ENCODE assay signal across 8 cellular contexts in genomic region chr1:12031039-12031980, GRCh38. TPM values are rescaled to one million over a fixed set of nuclear protein-coding genes. Genes with fewer than 3 reads are reported as not detected.
DNase-seq lines count a peak whose midpoint lies in the region; ATAC-seq, FAIRE-seq and TF ChIP-seq lines count a peak whose summit lies in the region.

No MANE protein-coding gene starts in this region.

- no TSS peak for BruUV-seq in Calu3 (replicated peaks; lab: Mats Ljungman, UMichigan)

- H3K9me3 Mint-ChIP-seq in Calu3 (ENCODE audit: low read depth, unreplicated experiment), result no peaks in the 10 kb centered on the region
- H3K9me3 Mint-ChIP-seq in activated naive CD4-positive, alpha-beta T cell treated with anti-CD3 and anti-CD28 coated beads, Interleukin-2, amount 10 ng/mL, durations not matched to agents 7 days and 5 days, result no peaks in the 10 kb centered on the region
- no peaks in the 10 kb centered on the region for H3K9me3 Mint-ChIP-seq in immature natural killer cell
- no peaks in the 10 kb centered on the region for H3K9me3 Mint-ChIP-seq in stimulated activated memory B cell treated with anti-CD40 and anti-IgM and Interleukin-4, amounts not matched to agents 10 μg/mL and 1 μg/mL and 100 μg/mL, for 72 hours

- H3K4me3 Mint-ChIP-seq in Calu3 (ENCODE audit: low read depth, unreplicated experiment) (no peak overlapping the region), immature natural killer cell (no peak overlapping the region)
- H3K4me3 Mint-ChIP-seq in activated naive CD4-positive, alpha-beta T cell treated with anti-CD3 and anti-CD28 coated beads, Interleukin-2, amount 10 ng/mL, durations not matched to agents 7 days and 5 days, result no peak overlapping the region
- H3K4me3 Mint-ChIP-seq in stimulated activated memory B cell treated with anti-CD40 and anti-IgM and Interleukin-4, amounts not matched to agents 10 μg/mL and 1 μg/mL and 100 μg/mL, for 72 hours, result no peak overlapping the region

- peaks cover 7% of the 10 kb centered on the region for H3K36me3 Mint-ChIP-seq in Calu3 (ENCODE audit: insufficient read depth, unreplicated experiment)
- H3K36me3 Mint-ChIP-seq in activated naive CD4-positive, alpha-beta T cell treated with anti-CD3 and anti-CD28 coated beads, Interleukin-2, amount 10 ng/mL, durations not matched to agents 7 days and 5 days, result peaks cover 17% of the 10 kb centered on the region
- H3K36me3 Mint-ChIP-seq in immature natural killer cell, result peaks cover 10 to 22% (median 21%) of the 10 kb centered on the region in 3 donors
- H3K36me3 Mint-ChIP-seq in stimulated activated memory B cell treated with anti-CD40 and anti-IgM and Interleukin-4, amounts not matched to agents 10 μg/mL and 1 μg/mL and 100 μg/mL, for 72 hours, result peaks cover 53% of the 10 kb centered on the region

- H3K27ac Mint-ChIP-seq in Calu3 (ENCODE audit: unreplicated experiment), result no peak overlapping the region
- H3K27ac Mint-ChIP-seq in activated naive CD4-positive, alpha-beta T cell treated with anti-CD3 and anti-CD28 coated beads, Interleukin-2, amount 10 ng/mL, durations not matched to agents 7 days and 5 days, result no peak overlapping the region
- no peak overlapping the region for H3K27ac Mint-ChIP-seq in immature natural killer cell
- no peak overlapping the region for H3K27ac Mint-ChIP-seq in stimulated activated memory B cell treated with anti-CD40 and anti-IgM and Interleukin-4, amounts not matched to agents 10 μg/mL and 1 μg/mL and 100 μg/mL, for 72 hours

- peak; percentile 66 for ATAC-seq in stimulated activated memory B cell treated with anti-CD40 and anti-IgM and Interleukin-4, amounts not matched to agents 10 μg/mL and 1 μg/mL and 100 μg/mL, for 72 hours
- no peak for ATAC-seq in GM19351 (IDR thresholded peaks at IDR 0.05; ENCODE audit: unreplicated experiment)

- no peaks in the 10 kb centered on the region for H3K27me3 Mint-ChIP-seq in Calu3 (ENCODE audit: unreplicated experiment)
- H3K27me3 Mint-ChIP-seq in activated naive CD4-positive, alpha-beta T cell treated with anti-CD3 and anti-CD28 coated beads, Interleukin-2, amount 10 ng/mL, durations not matched to agents 7 days and 5 days, result no peaks in the 10 kb centered on the region
- H3K27me3 Mint-ChIP-seq in immature natural killer cell (ENCODE audit: low read depth in 3 of 3), result peaks cover 0 to 2% (median 0%) of the 10 kb centered on the region in 3 donors
- no peaks in the 10 kb centered on the region for H3K27me3 Mint-ChIP-seq in stimulated activated memory B cell treated with anti-CD40 and anti-IgM and Interleukin-4, amounts not matched to agents 10 μg/mL and 1 μg/mL and 100 μg/mL, for 72 hours

- DNase-seq in Calu3, result peak; percentile 44
- DNase-seq in activated naive CD4-positive, alpha-beta T cell treated with anti-CD3 and anti-CD28 coated beads, Interleukin-2, amount 10 ng/mL, durations not matched to agents 7 days and 5 days, result peak; percentile 63
- peak in 2 of 3 donors; percentile 12 to 13 for DNase-seq in immature natural killer cell
- no peak for DNase-seq in NCI-H226
- DNase-seq in RCC 7860 (ENCODE audit: low spot score), result no peak

- intact Hi-C loops in Calu3 (cut with micrococcal nuclease; ENCODE audit: unreplicated experiment), result no loop called here

- peak; percentile 49 for TF ChIP-seq CTCF in Calu3 (IDR thresholded peaks at IDR 0.05; ENCODE audit: unreplicated experiment)
- TF ChIP-seq CTCF in LNCAP (IDR thresholded peaks at IDR 0.05), result peak; percentile 57; the same call in 1 of the 2 replicates

- CTCF ChIA-PET in Calu3 (lab: Charles Lee), result no interaction called here
- CTCF ChIA-PET in activated naive CD4-positive, alpha-beta T cell treated with anti-CD3 and anti-CD28 coated beads, Interleukin-2, amount 10 ng/mL, durations not matched to agents 7 days and 5 days (lab: Charles Lee), result interaction anchor here (0.6 to 1.9 kb wide), 12 partner anchors 9 to 193 kb away, joined by 3 to 9 read pairs (median 4); partner anchors contain the start of gene MIIP

- no peak for FAIRE-seq in RCC 7860 (lab: Jason Lieb, UNC)

- no peaks in the 10 kb centered on the region for H3K4me1 Mint-ChIP-seq in Calu3 (ENCODE audit: low read depth, unreplicated experiment)
- H3K4me1 Mint-ChIP-seq in activated naive CD4-positive, alpha-beta T cell treated with anti-CD3 and anti-CD28 coated beads, Interleukin-2, amount 10 ng/mL, durations not matched to agents 7 days and 5 days, result no peaks in the 10 kb centered on the region
- no peaks in the 10 kb centered on the region for H3K4me1 Mint-ChIP-seq in immature natural killer cell
- H3K4me1 Mint-ChIP-seq in stimulated activated memory B cell treated with anti-CD40 and anti-IgM and Interleukin-4, amounts not matched to agents 10 μg/mL and 1 μg/mL and 100 μg/mL, for 72 hours, result peaks cover 42% of the 10 kb centered on the region

RNA-seq across cellular contexts. Expression of gene MIIP, which starts 12.0 kb away (rescaled TPM):
- total RNA-seq in Calu3 (2022), result 23.4 and 28.8 TPM in 2 replicates
- 10 to 100 TPM; 29.0 to 34.4 (median 32.4) TPM for polyA plus RNA-seq in immature natural killer cell

RNA-seq across cellular contexts. Expression of gene TNFRSF8, which starts 31.8 kb away (rescaled TPM):
- not detected in 2 replicates for total RNA-seq in Calu3 (2022)
- under 1 TPM in 1 of 3 donors, not detected in 2; 0.09 TPM for polyA plus RNA-seq in immature natural killer cell

RNA-seq across cellular contexts. Expression of gene MFN2, which starts 51.1 kb away (rescaled TPM):
- total RNA-seq in Calu3 (2022), result 61.8 and 66.5 TPM in 2 replicates
- 10 to 100 TPM; 34.9 to 55.9 (median 37.7) TPM for polyA plus RNA-seq in immature natural killer cell

Comparison
In these comparisons a context has a peak if more than half of its experiments do, and no peak if none do; other contexts are left out.
1. DNase-seq: peak in Calu3 (single experiment), activated naive CD4-positive, alpha-beta T cell treated with anti-CD3 and anti-CD28 coated beads, Interleukin-2, amount 10 ng/mL, durations not matched to agents 7 days and 5 days (single experiment) and immature natural killer cell (2 of 3); none in NCI-H226 (single experiment) and RCC 7860 (single experiment).